ENCODE assay signal across 8 cellular contexts in the genomic region with DNA sequence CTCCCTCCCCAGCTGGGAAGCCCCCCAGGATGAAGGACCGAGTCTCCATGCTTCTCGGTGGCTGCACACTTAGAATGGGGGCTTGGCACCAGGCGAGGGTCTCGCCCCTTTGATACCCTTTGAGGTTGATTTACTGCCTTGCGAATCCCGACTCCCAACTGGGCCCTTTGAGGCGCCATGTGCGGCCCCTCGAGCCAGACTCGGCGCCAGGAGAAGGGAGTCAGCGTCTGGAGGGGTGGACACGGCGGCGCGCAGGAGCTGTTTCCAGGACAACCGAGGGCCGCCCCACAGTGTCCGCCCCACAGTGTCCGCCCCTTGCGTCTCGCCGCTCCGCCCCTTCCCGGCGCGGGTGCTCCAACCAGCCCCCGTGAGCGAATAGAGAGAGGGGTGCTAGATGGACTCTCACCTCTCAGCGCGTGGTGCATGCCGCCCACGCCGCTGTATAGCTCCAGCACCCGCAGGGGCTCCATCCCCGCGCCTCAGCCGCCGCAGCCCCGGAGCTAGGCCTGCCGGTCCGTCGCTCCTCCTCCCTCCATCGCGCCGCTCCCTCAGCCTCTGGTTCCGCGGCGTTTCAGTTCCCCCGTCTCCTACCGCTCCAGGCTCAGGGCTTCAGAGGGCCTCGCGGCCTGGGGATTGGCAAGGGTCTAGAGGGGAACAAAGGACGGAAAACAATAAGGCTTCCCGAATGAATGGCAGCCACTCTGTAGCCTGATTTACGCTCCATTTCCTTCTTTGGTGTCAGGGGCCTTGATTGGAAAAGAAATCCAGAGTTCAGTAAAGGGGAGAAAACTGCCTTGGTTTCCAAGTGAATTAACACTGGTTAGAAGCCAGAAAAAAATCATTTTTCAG. TPM values are rescaled to one million over a fixed set of nuclear protein-coding genes. Genes with fewer than 3 reads are reported as not detected.
DNase-seq lines count a peak whose midpoint lies in the region; ATAC-seq lines count a peak whose summit lies in the region.

A gene with protein sequence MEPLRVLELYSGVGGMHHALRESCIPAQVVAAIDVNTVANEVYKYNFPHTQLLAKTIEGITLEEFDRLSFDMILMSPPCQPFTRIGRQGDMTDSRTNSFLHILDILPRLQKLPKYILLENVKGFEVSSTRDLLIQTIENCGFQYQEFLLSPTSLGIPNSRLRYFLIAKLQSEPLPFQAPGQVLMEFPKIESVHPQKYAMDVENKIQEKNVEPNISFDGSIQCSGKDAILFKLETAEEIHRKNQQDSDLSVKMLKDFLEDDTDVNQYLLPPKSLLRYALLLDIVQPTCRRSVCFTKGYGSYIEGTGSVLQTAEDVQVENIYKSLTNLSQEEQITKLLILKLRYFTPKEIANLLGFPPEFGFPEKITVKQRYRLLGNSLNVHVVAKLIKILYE (minus strand): TSS at position 508 of the 849 bp plus-strand sequence. CDS start 38 bp downstream, at position 470.

- DNase-seq in C1 segment of cervical spinal cord (lab: John Stamatoyannopoulos, UW) (peak; percentile 55 to 96 (median 88)), GM19238 (ENCODE audit: insufficient read length, low spot score) (peak; percentile 60), NCI-H82 (lab: John Stamatoyannopoulos, UW) (peak; percentile 88), mesenchymal stem cell (peak; percentile 96)
- peak; percentile 56 to 64 for DNase-seq in activated CD8-positive, alpha-beta memory T cell treated with anti-CD3 and anti-CD28 coated beads for 4 hours (ENCODE audit: low read depth in 2 of 2)
- DNase-seq in effector memory CD4-positive, alpha-beta T cell, result peak; percentile 66 to 75 (median 74)
- peak; percentile 64 for DNase-seq in stimulated activated CD8-positive, alpha-beta memory T cell treated with anti-CD3 and anti-CD28 coated beads, Interleukin-12 subunit alpha, Interleukin-12 subunit beta, amount 100 ng/mL, for 1 hour (ENCODE audit: low read depth)

- H3K27ac ChIP-seq in effector memory CD4-positive, alpha-beta T cell (ENCODE audit: insufficient read depth, low read length, poor library complexity, severe bottlenecking), result peak within 1 kb of the TSS; percentile 94
- peak within 1 kb of the TSS; percentile 69 for H3K27ac ChIP-seq in mesenchymal stem cell (ENCODE audit: low read length, poor library complexity, severe bottlenecking)

- H3K79me1 ChIP-seq in mesenchymal stem cell (replicated peaks; ENCODE audit: low read length, poor library complexity, severe bottlenecking), result peaks cover 4% of the 10 kb centered on the region

- H3K4ac ChIP-seq in mesenchymal stem cell (ENCODE audit: low read depth in 1 of 2, low read length in 2 of 2), result peak within 1 kb of the TSS; percentile 81 to 88

- H3K4me1 ChIP-seq in effector memory CD4-positive, alpha-beta T cell (ENCODE audit: control insufficient read depth, insufficient read depth, low read length, poor library complexity, severe bottlenecking), result peaks cover 10% of the 10 kb centered on the region
- peaks cover 2% of the 10 kb centered on the region for H3K4me1 ChIP-seq in mesenchymal stem cell (ENCODE audit: control insufficient read depth, insufficient read depth, low read depth, low read length)

- H3K9me3 ChIP-seq in effector memory CD4-positive, alpha-beta T cell (ENCODE audit: control insufficient read depth, low read length), result no peaks in the 10 kb centered on the region
- no peaks in the 10 kb centered on the region for H3K9me3 ChIP-seq in mesenchymal stem cell (ENCODE audit: control insufficient read depth, low read length)

- peak within 1 kb of the TSS; percentile 84 for H2BK15ac ChIP-seq in mesenchymal stem cell (ENCODE audit: low read depth, poor library complexity, severe bottlenecking)

- peak within 1 kb of the TSS; percentile 48 for H3K4me2 ChIP-seq in mesenchymal stem cell (ENCODE audit: low read length, poor library complexity, severe bottlenecking)

- no peaks in the 10 kb centered on the region for H3K36me3 ChIP-seq in effector memory CD4-positive, alpha-beta T cell (ENCODE audit: control insufficient read depth, insufficient read depth, low read length)
- H3K36me3 ChIP-seq in mesenchymal stem cell (ENCODE audit: control insufficient read depth in 1 of 2, insufficient read depth in 2 of 2, low read depth in 1 of 2, low read length in 2 of 2), result no peaks in the 10 kb centered on the region

- H4K91ac ChIP-seq in mesenchymal stem cell (ENCODE audit: low read length), result peak within 1 kb of the TSS; percentile 97

- H3K14ac ChIP-seq in mesenchymal stem cell (ENCODE audit: low read length in 2 of 2), result peak within 1 kb of the TSS; percentile 20 to 76

- H2BK120ac ChIP-seq in mesenchymal stem cell (ENCODE audit: low read depth, low read length), result peak within 1 kb of the TSS; percentile 89

- H2BK5ac ChIP-seq in mesenchymal stem cell (ENCODE audit: low read depth, low read length, poor library complexity, severe bottlenecking), result peak within 1 kb of the TSS; percentile 79

- ATAC-seq in HG03432 (IDR thresholded peaks at IDR 0.05; ENCODE audit: unreplicated experiment), result peak; percentile 95

- peak within 1 kb of the TSS; percentile 99 for H4K8ac ChIP-seq in mesenchymal stem cell (ENCODE audit: low read length)

- H2BK12ac ChIP-seq in mesenchymal stem cell (ENCODE audit: low read length in 2 of 2), result peak within 1 kb of the TSS; percentile 49 to 61

- peak within 1 kb of the TSS; percentile 83 for H2AFZ ChIP-seq in mesenchymal stem cell (ENCODE audit: low read depth, low read length)

- peak within 1 kb of the TSS; percentile 99 for H3K9ac ChIP-seq in mesenchymal stem cell (ENCODE audit: low read length)

- H3K4me3 ChIP-seq in effector memory CD4-positive, alpha-beta T cell (ENCODE audit: insufficient read depth, low read depth, low read length, poor library complexity, severe bottlenecking), result peak within 1 kb of the TSS; percentile 65
- peak within 1 kb of the TSS; percentile 69 to 76 for H3K4me3 ChIP-seq in mesenchymal stem cell (ENCODE audit: insufficient read depth in 1 of 2, low read depth in 1 of 2, low read length in 2 of 2)

- H2AK5ac ChIP-seq in mesenchymal stem cell (ENCODE audit: low read length, severe bottlenecking), result peak within 1 kb of the TSS; percentile 87

- H3K27me3 ChIP-seq in effector memory CD4-positive, alpha-beta T cell (replicated peaks; ENCODE audit: control insufficient read depth, insufficient read depth, low read length, poor library complexity, severe bottlenecking), result no peaks in the 10 kb centered on the region
- no peaks in the 10 kb centered on the region for H3K27me3 ChIP-seq in mesenchymal stem cell (ENCODE audit: control insufficient read depth in 1 of 2, insufficient read depth in 1 of 2, low read length in 2 of 2)

- H3K23ac ChIP-seq in mesenchymal stem cell (ENCODE audit: low read length in 2 of 2), result no peak within 1 kb of the TSS

- peak within 1 kb of the TSS; percentile 97 to 99 for H3K18ac ChIP-seq in mesenchymal stem cell (ENCODE audit: low read depth in 1 of 2, low read length in 2 of 2)

- WGBS in mesenchymal stem cell, result under 1% methylated on average over 47 of the region's 56 CpGs

RNA-seq across cellular contexts. Expression of the gene that starts here (rescaled TPM):
- polyA plus RNA-seq in mesenchymal stem cell (2013, experiment 1 of 2), result 4.6 TPM
- polyA plus RNA-seq in mesenchymal stem cell (2013, experiment 2 of 2), result 4.0 TPM

Comparison
In these comparisons a context has a peak if more than half of its experiments do, and no peak if none do; other contexts are left out.
1. Peak in every context shown above with its lines: DNase-seq, ATAC-seq, H3K4me3 ChIP-seq and H3K27ac ChIP-seq.